In genomic region chr1:221543529-221544120, GRCh38 we compare ENCODE assay signal across 1 cellular context.
TF ChIP-seq lines count a peak whose summit lies in the region.

No MANE protein-coding gene starts in this region.

TF ChIP-seq in H1, 55 proteins besides CTCF, POLR2A, EP300 and RAD21 (continued from another document):
- TF ChIP-seq CHD7 (IDR thresholded peaks at IDR 0.05; ENCODE audit: insufficient replicate concordance, low read length) (no peak), CHD2 (IDR thresholded peaks at IDR 0.05; ENCODE audit: low read length) (no peak), KDM5A (IDR thresholded peaks at IDR 0.05; ENCODE audit: low read length) (no peak)
